In genomic region chr6:53151676-53152075, GRCh38 we compare ENCODE assay signal across 12 cellular contexts. TPM values are rescaled to one million over a fixed set of nuclear protein-coding genes. Genes with fewer than 3 reads are reported as not detected.
DNase-seq lines count a peak whose midpoint lies in the region; ATAC-seq, FAIRE-seq and TF ChIP-seq lines count a peak whose summit lies in the region.
"Had no signal": no experiment of that assay in that cellular context is flagged by ENCODE, and none has a peak within 500 bp of the region (broad histone marks: within the 10 kb centered on the region; RNA-seq: fewer than 3 reads in every experiment).

No MANE protein-coding gene starts in this region.

- no peaks in the 10 kb centered on the region for H3K9me2 ChIP-seq in Karpas-422 (replicated peaks; ENCODE audit: insufficient read depth, low read length)

- intact Hi-C loops in heart right ventricle (cut with DNase I), result no loop called here

- no peak overlapping the region for H3K4me3 Mint-ChIP-seq in stimulated activated naive CD8-positive, alpha-beta T cell treated with anti-CD3 and anti-CD28 coated beads, Interleukin-15, amount 100 ng/mL, for 72 hours

- H3K4me1 ChIP-seq in Karpas-422 (ENCODE audit: low read length) (no peaks in the 10 kb centered on the region), gastroesophageal sphincter (no peaks in the 10 kb centered on the region), heart right ventricle (no peaks in the 10 kb centered on the region)

- peak; percentile 4 for DNase-seq in stimulated activated naive CD8-positive, alpha-beta T cell treated with anti-CD3 and anti-CD28 coated beads, Interleukin-15, Interleukin-2, amounts not matched to agents 100 U/mL and 50 U/mL, for 24 hours
- DNase-seq in stimulated activated naive CD8-positive, alpha-beta T cell treated with anti-CD3 and anti-CD28 coated beads, Interleukin-15, amount 100 ng/mL, for 72 hours, result no peak
- DNase-seq in Karpas-422, result peak; percentile 80
- DNase-seq in bronchial epithelial cell (ENCODE audit: low read depth), result no peak
- DNase-seq in heart right ventricle, result no peak
- no peak for DNase-seq in NK-92 (lab: John Stamatoyannopoulos, UW; ENCODE audit: unreplicated experiment)
- DNase-seq: activated effector memory CD4-positive, alpha-beta T cell treated with Interleukin-2 at 50 U/mL for 16 hours had no signal

- no peaks in the 10 kb centered on the region for H3K27me3 ChIP-seq in Karpas-422 (ENCODE audit: low read length)
- no peaks in the 10 kb centered on the region for H3K27me3 ChIP-seq in bronchial epithelial cell (ENCODE audit: control insufficient read depth, insufficient read depth, low read length)
- H3K27me3 ChIP-seq in gastroesophageal sphincter, result no peaks in the 10 kb centered on the region
- H3K27me3 ChIP-seq in heart right ventricle, result peaks cover 0 to 3% (median 0%) of the 10 kb centered on the region in 7 donors

- no peaks in the 10 kb centered on the region for H3K9me3 ChIP-seq in Karpas-422 (ENCODE audit: low read length)
- no peaks in the 10 kb centered on the region for H3K9me3 ChIP-seq in gastroesophageal sphincter
- no peaks in the 10 kb centered on the region for H3K9me3 ChIP-seq in heart right ventricle

- H3K27ac Mint-ChIP-seq in stimulated activated naive CD8-positive, alpha-beta T cell treated with anti-CD3 and anti-CD28 coated beads, Interleukin-15, amount 100 ng/mL, for 72 hours, result no peak overlapping the region

- H3K4me2 ChIP-seq in Karpas-422 (ENCODE audit: low read depth, low read length, poor library complexity, severe bottlenecking), result no peak overlapping the region
- H3K4me2 ChIP-seq: KMS-11 had no signal

- WGBS in gastroesophageal sphincter (ENCODE audit: low coverage in 1 of 2), 2 donors, result 60% methylated on average over 1 to 2 of the region's 3 CpGs
- 20 to 43% methylated on average over 3 of the region's 3 CpGs for WGBS in heart right ventricle, 2 donors

- H3K36me3 ChIP-seq in Karpas-422 (ENCODE audit: insufficient read depth, low read length) (no peaks in the 10 kb centered on the region), bronchial epithelial cell (ENCODE audit: control insufficient read depth, insufficient read depth, low read length) (no peaks in the 10 kb centered on the region), gastroesophageal sphincter (no peaks in the 10 kb centered on the region), heart right ventricle (no peaks in the 10 kb centered on the region)

- no peaks in the 10 kb centered on the region for H4K20me1 ChIP-seq in Karpas-422 (ENCODE audit: insufficient read depth, low read depth, low read length)

- ATAC-seq in stimulated activated naive CD8-positive, alpha-beta T cell treated with anti-CD3 and anti-CD28 coated beads, Interleukin-15, Interleukin-2, amounts not matched to agents 100 U/mL and 50 U/mL, for 24 hours, result no peak
- ATAC-seq in stimulated activated naive CD8-positive, alpha-beta T cell treated with anti-CD3 and anti-CD28 coated beads, Interleukin-15, amount 100 ng/mL, for 72 hours, result no peak
- no peak for ATAC-seq in gastroesophageal sphincter
- ATAC-seq in GM19023 (IDR thresholded peaks at IDR 0.05; ENCODE audit: unreplicated experiment), result no peak
- ATAC-seq in heart right ventricle, result no peak
- ATAC-seq: Right ventricle myocardium inferior had no signal

- H3K4me1 Mint-ChIP-seq in stimulated activated naive CD8-positive, alpha-beta T cell treated with anti-CD3 and anti-CD28 coated beads, Interleukin-15, amount 100 ng/mL, for 72 hours, result no peaks in the 10 kb centered on the region

- no peak overlapping the region for H2AFZ ChIP-seq in Karpas-422 (ENCODE audit: low read length)

- no peaks in the 10 kb centered on the region for H3K9me3 Mint-ChIP-seq in stimulated activated naive CD8-positive, alpha-beta T cell treated with anti-CD3 and anti-CD28 coated beads, Interleukin-15, amount 100 ng/mL, for 72 hours

- H3K79me2 ChIP-seq in Karpas-422 (ENCODE audit: low read length), result no peaks in the 10 kb centered on the region

- H3K9ac ChIP-seq in Karpas-422 (ENCODE audit: low read length), result no peak overlapping the region
- H3K9ac ChIP-seq: KMS-11 had no signal

- TF ChIP-seq EP300 in gastroesophageal sphincter (IDR thresholded peaks at IDR 0.05), result no peak

- H3K4me3 ChIP-seq in Karpas-422 (ENCODE audit: low read length) (no peak overlapping the region), bronchial epithelial cell (ENCODE audit: low read depth, low read length) (no peak overlapping the region), gastroesophageal sphincter (no peak overlapping the region), heart right ventricle (no peak overlapping the region)

- no peak overlapping the region for H3K27ac ChIP-seq in Karpas-422 (ENCODE audit: low read length)
- no peak overlapping the region for H3K27ac ChIP-seq in gastroesophageal sphincter
- H3K27ac ChIP-seq in heart right ventricle, result no peak overlapping the region
- H3K27ac ChIP-seq: KMS-11 had no signal

- FAIRE-seq in bronchial epithelial cell (lab: Jason Lieb, UNC), result no peak
- FAIRE-seq: G401.6 had no signal

- no peak for TF ChIP-seq POLR2A in gastroesophageal sphincter (IDR thresholded peaks at IDR 0.05)

- no peaks in the 10 kb centered on the region for H3K27me3 Mint-ChIP-seq in stimulated activated naive CD8-positive, alpha-beta T cell treated with anti-CD3 and anti-CD28 coated beads, Interleukin-15, amount 100 ng/mL, for 72 hours

- peak; percentile 10 for TF ChIP-seq CTCF in bronchial epithelial cell (IDR thresholded peaks at IDR 0.05; ENCODE audit: insufficient read depth, low read length, severe bottlenecking)
- no peak for TF ChIP-seq CTCF in gastroesophageal sphincter (IDR thresholded peaks at IDR 0.05)
- peak in 1 of 9 donors; percentile 5 for TF ChIP-seq CTCF in heart right ventricle (IDR thresholded peaks at IDR 0.05)

RNA-seq across cellular contexts. Expression of gene GCM1, which starts 3.0 kb away (rescaled TPM):
- total RNA-seq in Karpas-422 (2014; rRNA removed; shearing (Covaris generic); ENCODE audit: low replicate concordance), result 0.07 TPM in 1 of 2 replicates, not detected in the other
- total RNA-seq in bronchial epithelial cell (not detected in 2 replicates), gastroesophageal sphincter (not detected), heart right ventricle (not detected)
- polyA plus RNA-seq in heart right ventricle, result under 1 TPM in 1 of 2 donors, not detected in 1; 0.01 TPM
- total RNA-seq: Right ventricle myocardium inferior had no signal

Comparison
In these comparisons a context has a peak if more than half of its experiments do, and no peak if none do; other contexts are left out.
1. DNase-seq: peak in stimulated activated naive CD8-positive, alpha-beta T cell treated with anti-CD3 and anti-CD28 coated beads, Interleukin-15, Interleukin-2, amounts not matched to agents 100 U/mL and 50 U/mL, for 24 hours (single experiment) and Karpas-422 (single experiment); none in stimulated activated naive CD8-positive, alpha-beta T cell treated with anti-CD3 and anti-CD28 coated beads, Interleukin-15, amount 100 ng/mL, for 72 hours (0 of 2), bronchial epithelial cell (single experiment), heart right ventricle (0 of 2) and NK-92 (single experiment).